13 cellular contexts compared by ENCODE assay signal in the genomic region with DNA sequence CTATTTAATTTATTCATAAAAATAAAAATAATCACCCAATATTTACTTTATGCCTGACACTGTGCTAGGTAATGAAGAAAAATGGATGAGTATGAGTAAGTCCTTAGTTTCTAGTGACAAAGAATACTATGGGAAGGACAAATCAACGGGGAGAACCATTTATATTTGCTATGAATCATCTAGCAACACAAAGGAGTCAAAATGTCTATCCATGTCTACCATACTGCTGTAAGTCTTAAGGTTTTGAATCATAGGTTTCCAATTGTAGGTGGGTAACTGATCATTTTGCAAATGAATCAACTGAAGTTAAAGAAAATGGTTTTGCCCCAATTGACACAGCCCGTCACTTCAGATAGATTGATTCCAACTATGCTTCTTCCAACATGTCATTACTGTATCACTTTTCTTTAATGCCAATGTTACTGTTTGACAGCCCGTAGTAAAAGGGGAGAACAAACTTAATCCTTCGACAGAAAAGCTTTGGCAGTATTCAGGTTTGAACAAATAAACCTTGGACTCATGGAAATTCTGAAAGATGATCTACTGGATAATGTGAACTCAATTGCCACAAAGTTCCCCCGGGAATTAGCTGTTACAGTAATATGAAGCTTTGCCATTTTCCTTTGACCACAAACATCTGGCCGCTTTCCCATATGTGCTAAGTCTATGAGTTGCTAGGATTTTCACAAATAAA. TPM values are rescaled to one million over a fixed set of nuclear protein-coding genes. Genes with fewer than 3 reads are reported as not detected.
A peak's percentile ranks its signal among the peaks of the same experiment; 100 is the strongest.
DNase-seq lines count a peak whose midpoint lies in the region; ATAC-seq and TF ChIP-seq lines count a peak whose summit lies in the region.
"Had no signal": no experiment of that assay in that cellular context is flagged by ENCODE, and none has a peak within 500 bp of the region (broad histone marks: within the 10 kb centered on the region; RNA-seq: fewer than 3 reads in every experiment).

No MANE protein-coding gene starts in this region.

- DNase-seq in EH (ENCODE audit: low read depth) (peak; percentile 95), NCI-H2081 treated with DMSO at 0.1 percent for 48 hours (lab: John Stamatoyannopoulos, UW) (peak; percentile 17), body of pancreas (peak; percentile 16 to 66 (median 36)), germinal center (ENCODE audit: low spot score) (no peak), activated gamma-delta T cell (lab: John Stamatoyannopoulos, UW) (no peak), NCI-H510A (lab: John Stamatoyannopoulos, UW) (no peak)
- DNase-seq: H9, T-helper 2 cell had no signal

- H3K9me3 ChIP-seq in body of pancreas, result no peaks in the 10 kb centered on the region
- H3K9me3 ChIP-seq: adrenal gland had no signal

- TF ChIP-seq CTCF in body of pancreas (IDR thresholded peaks at IDR 0.05) (no peak), nephron (IDR thresholded peaks at IDR 0.05; ENCODE audit: unreplicated experiment in 3 of 3) (no peak)

- no peak overlapping the region for H3K4me3 ChIP-seq in body of pancreas
- H3K4me3 ChIP-seq: adrenal gland had no signal

- ATAC-seq in body of pancreas, result peak; percentile 45
- ATAC-seq in GM21526 (IDR thresholded peaks at IDR 0.05; ENCODE audit: low FRiP score, unreplicated experiment), result no peak

- no peaks in the 10 kb centered on the region for H3K27me3 ChIP-seq in body of pancreas
- H3K27me3 ChIP-seq: adrenal gland had no signal

- no peak overlapping the region for H3K27ac ChIP-seq in body of pancreas
- H3K27ac ChIP-seq: adrenal gland had no signal

- H3K27me3 Mint-ChIP-seq in nephron (ENCODE audit: low read depth), result no peaks in the 10 kb centered on the region

- H3K36me3 Mint-ChIP-seq in nephron (ENCODE audit: low read depth), result no peaks in the 10 kb centered on the region

- H3K4me3 Mint-ChIP-seq in nephron, result peak overlapping the region in 2 of 3 experiments; percentile 45 to 48
- H3K4me3 Mint-ChIP-seq: H9; stimulated activated naive CD8-positive, alpha-beta T cell treated with anti-CD3 and anti-CD28 coated beads, Interleukin-15, Interleukin-2, amounts not matched to agents 100 ng/mL and 50 ng/mL, for 24 hours had no signal

- H3K36me3 ChIP-seq in body of pancreas (replicated peaks in 1 of 2; ENCODE audit: insufficient read depth in 1 of 2, low read depth in 2 of 2), result no peaks in the 10 kb centered on the region
- H3K36me3 ChIP-seq: adrenal gland had no signal

- no peak for TF ChIP-seq POLR2A in body of pancreas (IDR thresholded peaks at IDR 0.05)

- peaks cover 13% of the 10 kb centered on the region for H3K4me1 ChIP-seq in body of pancreas

- H3K9me3 Mint-ChIP-seq in nephron, result no peaks in the 10 kb centered on the region
- H3K9me3 Mint-ChIP-seq: H9; stimulated activated naive CD8-positive, alpha-beta T cell treated with anti-CD3 and anti-CD28 coated beads, Interleukin-15, Interleukin-2, amounts not matched to agents 100 ng/mL and 50 ng/mL, for 24 hours had no signal

- H3K4me1 Mint-ChIP-seq in nephron, result peaks cover 32% of the 10 kb centered on the region

- 28 to 38% methylated on average over 6 of the region's 6 CpGs for WGBS in body of pancreas, 2 donors

- H3K27ac Mint-ChIP-seq in nephron, result peak overlapping the region; percentile 78 to 86 (median 86)
- H3K27ac Mint-ChIP-seq: H9; stimulated activated naive CD8-positive, alpha-beta T cell treated with anti-CD3 and anti-CD28 coated beads, Interleukin-15, Interleukin-2, amounts not matched to agents 100 ng/mL and 50 ng/mL, for 24 hours had no signal

- intact Hi-C loops in body of pancreas (cut with DNase I), result no loop called here

RNA-seq across cellular contexts. Expression of a gene that starts 3.2 kb away (rescaled TPM):
- under 1 TPM in 1 of 2 donors, not detected in 1; 0.26 TPM for total RNA-seq in body of pancreas
- total RNA-seq: H9, pulmonary artery endothelial cell had no signal

RNA-seq across cellular contexts. Expression of a gene that starts 40.6 kb away (rescaled TPM):
- not detected for total RNA-seq in body of pancreas
- total RNA-seq: adrenal gland, H9, pulmonary artery endothelial cell had no signal

RNA-seq across cellular contexts. Expression of a gene that starts 47.0 kb away (rescaled TPM):
- total RNA-seq in body of pancreas, result 10 to 100 TPM; 10.9 to 13.7 TPM

Comparison
In these comparisons a context has a peak if more than half of its experiments do, and no peak if none do; other contexts are left out.
1. DNase-seq: peak in EH (single experiment), NCI-H2081 treated with DMSO at 0.1 percent for 48 hours (single experiment) and body of pancreas (4 of 4); none in germinal center (single experiment), activated gamma-delta T cell (single experiment) and NCI-H510A (single experiment).